In the genomic region with DNA sequence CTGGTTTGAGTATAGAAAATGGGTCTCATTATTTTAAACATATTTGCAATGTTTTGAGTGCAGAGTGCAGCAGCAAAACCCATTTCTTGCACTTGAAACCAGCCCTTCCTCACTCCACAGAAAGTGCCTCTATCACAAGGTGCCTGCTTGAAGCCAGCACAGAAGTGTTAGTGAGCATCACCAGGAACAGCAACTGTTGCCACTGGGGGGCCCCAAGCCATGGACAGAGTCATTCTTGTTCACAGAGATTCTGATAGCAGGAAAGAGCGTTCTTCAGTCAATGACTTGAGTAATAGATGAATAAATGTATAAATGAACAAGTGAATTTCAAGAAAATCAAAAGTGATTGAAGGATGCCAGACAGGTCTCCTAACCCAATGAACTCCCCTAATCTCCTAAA, we compare ENCODE assay signal across 19 cellular contexts. TPM values are rescaled to one million over a fixed set of nuclear protein-coding genes. Genes with fewer than 3 reads are reported as not detected.
"Had no signal": no experiment of that assay in that cellular context is flagged by ENCODE, and none has a peak within 500 bp of the region (broad histone marks: within the 10 kb centered on the region; RNA-seq: fewer than 3 reads in every experiment).

No MANE protein-coding gene starts in this region.

- ATAC-seq: activated naive CD8-positive, alpha-beta T cell treated with anti-CD3 and anti-CD28 coated beads, Interleukin-2, amount 50 U/mL, for 24 hours; activated T-helper 17 cell treated with anti-CD3 and anti-CD28 coated beads, Interleukin-2, amount 50 U/mL, for 72 hours; left ventricle myocardium superior; naive thymus-derived CD8-positive, alpha-beta T cell had no signal

- H3K4me3 Mint-ChIP-seq: activated naive CD4-positive, alpha-beta T cell treated with anti-CD3 and anti-CD28 coated beads for 36 hours; activated naive CD8-positive, alpha-beta T cell treated with anti-CD3 and anti-CD28 coated beads, Interleukin-2, amount 50 U/mL, for 24 hours; activated T-helper 17 cell treated with anti-CD3 and anti-CD28 coated beads, Interleukin-2, amount 50 U/mL, for 72 hours; memory B cell; naive thymus-derived CD8-positive, alpha-beta T cell; stimulated activated naive B cell treated with anti-CD40 and anti-IgM and Interleukin-4, amounts not matched to agents 10 μg/mL and 1 μg/mL and 100 μg/mL, for 72 hours had no signal

- H3K4me3 ChIP-seq: dorsolateral prefrontal cortex, thyroid gland, uterus had no signal

- H3K4me1 ChIP-seq: parathyroid adenoma, thyroid gland, uterus had no signal

- H3K36me3 ChIP-seq: neutrophil, thyroid gland, uterus had no signal

- H3K9ac ChIP-seq: parathyroid adenoma had no signal

- H3K27ac Mint-ChIP-seq: activated naive CD4-positive, alpha-beta T cell treated with anti-CD3 and anti-CD28 coated beads for 36 hours; activated naive CD8-positive, alpha-beta T cell treated with anti-CD3 and anti-CD28 coated beads, Interleukin-2, amount 50 U/mL, for 24 hours; activated T-helper 17 cell treated with anti-CD3 and anti-CD28 coated beads, Interleukin-2, amount 50 U/mL, for 72 hours; memory B cell; naive thymus-derived CD8-positive, alpha-beta T cell; stimulated activated naive B cell treated with anti-CD40 and anti-IgM and Interleukin-4, amounts not matched to agents 10 μg/mL and 1 μg/mL and 100 μg/mL, for 72 hours had no signal

- H3K36me3 Mint-ChIP-seq: memory B cell; naive thymus-derived CD8-positive, alpha-beta T cell; stimulated activated naive B cell treated with anti-CD40 and anti-IgM and Interleukin-4, amounts not matched to agents 10 μg/mL and 1 μg/mL and 100 μg/mL, for 72 hours had no signal

- H3K27me3 ChIP-seq: dorsolateral prefrontal cortex, thyroid gland, uterus had no signal

- DNase-seq: activated CD4-positive, alpha-beta T cell treated with anti-CD3 and anti-CD28 coated beads for 1 hour; activated CD4-positive, alpha-beta T cell treated with anti-CD3 and anti-CD28 coated beads, Interleukin-2, amount 50 U/mL, for 48 hours; activated naive CD4-positive, alpha-beta T cell treated with anti-CD3 and anti-CD28 coated beads for 36 hours; activated naive CD8-positive, alpha-beta T cell treated with anti-CD3 and anti-CD28 coated beads, Interleukin-2, amount 50 U/mL, for 24 hours; aorta; dorsolateral prefrontal cortex; hippocampal formation; kidney glomerular epithelial cell; left ventricle myocardium superior; naive thymus-derived CD8-positive, alpha-beta T cell; stimulated activated CD4-positive, alpha-beta T cell treated with anti-CD3 and anti-CD28 coated beads, Interleukin-2, amount 100 ng/mL, for 48 hours; stimulated activated naive B cell treated with anti-CD40 and anti-IgM and Interleukin-4, amounts not matched to agents 10 μg/mL and 1 μg/mL and 100 μg/mL, for 72 hours; T1000; thyroid gland; uterus had no signal

- H3K9me3 ChIP-seq: neutrophil, thyroid gland, uterus had no signal

- H3K27ac ChIP-seq: dorsolateral prefrontal cortex, neutrophil, parathyroid adenoma, thyroid gland, uterus had no signal

- H3K9me3 Mint-ChIP-seq: activated naive CD4-positive, alpha-beta T cell treated with anti-CD3 and anti-CD28 coated beads for 36 hours; activated naive CD8-positive, alpha-beta T cell treated with anti-CD3 and anti-CD28 coated beads, Interleukin-2, amount 50 U/mL, for 24 hours; activated T-helper 17 cell treated with anti-CD3 and anti-CD28 coated beads, Interleukin-2, amount 50 U/mL, for 72 hours; memory B cell; stimulated activated naive B cell treated with anti-CD40 and anti-IgM and Interleukin-4, amounts not matched to agents 10 μg/mL and 1 μg/mL and 100 μg/mL, for 72 hours had no signal

- H2AFZ ChIP-seq: parathyroid adenoma had no signal

- H3K4me1 Mint-ChIP-seq: activated naive CD8-positive, alpha-beta T cell treated with anti-CD3 and anti-CD28 coated beads, Interleukin-2, amount 50 U/mL, for 24 hours; activated T-helper 17 cell treated with anti-CD3 and anti-CD28 coated beads, Interleukin-2, amount 50 U/mL, for 72 hours; memory B cell; naive thymus-derived CD8-positive, alpha-beta T cell; stimulated activated naive B cell treated with anti-CD40 and anti-IgM and Interleukin-4, amounts not matched to agents 10 μg/mL and 1 μg/mL and 100 μg/mL, for 72 hours had no signal

- H3K79me2 ChIP-seq: parathyroid adenoma had no signal

RNA-seq across cellular contexts. Expression of a gene that starts 45.6 kb away (rescaled TPM):
- total RNA-seq: naive thymus-derived CD8-positive, alpha-beta T cell had no signal
- polyA plus RNA-seq: naive thymus-derived CD8-positive, alpha-beta T cell had no signal
